19 cellular contexts compared by ENCODE assay signal in genomic region chr10:94111367-94111766, GRCh38.
DNase-seq lines count a peak whose midpoint lies in the region; ATAC-seq and TF ChIP-seq lines count a peak whose summit lies in the region.
"Had no signal": no experiment of that assay in that cellular context is flagged by ENCODE, and none has a peak within 500 bp of the region (broad histone marks: within the 10 kb centered on the region; RNA-seq: fewer than 3 reads in every experiment).

No MANE protein-coding gene starts in this region.

- H4K20me1 ChIP-seq in Karpas-422 (ENCODE audit: insufficient read depth, low read depth, low read length) = no peaks in the 10 kb centered on the region

- H3K9me3 Mint-ChIP-seq in nephron progenitor cell = peaks cover 8% of the 10 kb centered on the region
- no peaks in the 10 kb centered on the region for H3K9me3 Mint-ChIP-seq in activated CD8-positive, alpha-beta T cell treated with anti-CD3 and anti-CD28 coated beads, Interleukin-2, amount 10 ng/mL, durations not matched to agents 7 days and 5 days (ENCODE audit: insufficient read depth)

- H3K27me3 ChIP-seq in ascending aorta = no peaks in the 10 kb centered on the region
- no peaks in the 10 kb centered on the region for H3K27me3 ChIP-seq in esophagus muscularis mucosa
- H3K27me3 ChIP-seq in tibial artery = no peaks in the 10 kb centered on the region
- no peaks in the 10 kb centered on the region for H3K27me3 ChIP-seq in Karpas-422 (ENCODE audit: low read length)

- no peak overlapping the region for H3K4me3 Mint-ChIP-seq in nephron progenitor cell
- H3K4me3 Mint-ChIP-seq in activated CD8-positive, alpha-beta T cell treated with anti-CD3 and anti-CD28 coated beads, Interleukin-2, amount 10 ng/mL, durations not matched to agents 7 days and 5 days = no peak overlapping the region
- H3K4me3 Mint-ChIP-seq: CD14-positive monocyte had no signal

- H3K9me2 ChIP-seq in Karpas-422 (replicated peaks; ENCODE audit: insufficient read depth, low read length) = no peaks in the 10 kb centered on the region

- CTCF ChIA-PET in activated CD8-positive, alpha-beta T cell treated with anti-CD3 and anti-CD28 coated beads, Interleukin-2, amount 10 ng/mL, durations not matched to agents 7 days and 5 days (lab: Charles Lee) = no interaction called here

- WGBS in esophagus muscularis mucosa = 81% methylated on average over 2 of the region's 2 CpGs

- no peak for TF ChIP-seq POLR2A in esophagus muscularis mucosa (IDR thresholded peaks at IDR 0.05; ENCODE audit: low read depth)

- H3K9ac ChIP-seq in Karpas-422 (ENCODE audit: low read length) = no peak overlapping the region
- H3K9ac ChIP-seq: GM23248 had no signal

- H3K4me2 ChIP-seq in Karpas-422 (ENCODE audit: low read depth, low read length, poor library complexity, severe bottlenecking) = no peak overlapping the region

- intact Hi-C loops in ascending aorta (cut with DNase I) = loop anchor here (2.0 kb wide), 1 partner anchor 19 kb away; no protein-coding TSS in a partner anchor
- intact Hi-C loops in esophagus muscularis mucosa (cut with DNase I) = no loop called here
- intact Hi-C loops in tibial artery (cut with DNase I; ENCODE audit: low total_unique reads) = no loop called here
- intact Hi-C loops in head of caudate nucleus (cut with DNase I) = no loop called here

- H3K27ac Mint-ChIP-seq in nephron progenitor cell = peak overlapping the region; percentile 71
- no peak overlapping the region for H3K27ac Mint-ChIP-seq in activated CD8-positive, alpha-beta T cell treated with anti-CD3 and anti-CD28 coated beads, Interleukin-2, amount 10 ng/mL, durations not matched to agents 7 days and 5 days
- H3K27ac Mint-ChIP-seq: CD14-positive monocyte had no signal

- POLR2A ChIA-PET in activated CD8-positive, alpha-beta T cell treated with anti-CD3 and anti-CD28 coated beads, Interleukin-2, amount 10 ng/mL, durations not matched to agents 7 days and 5 days (lab: Charles Lee) = no interaction called here

- TF ChIP-seq CTCF in ascending aorta (IDR thresholded peaks at IDR 0.05) (no peak), esophagus muscularis mucosa (IDR thresholded peaks at IDR 0.05) (no peak), nephron progenitor cell (IDR thresholded peaks at IDR 0.05) (no peak), tibial artery (IDR thresholded peaks at IDR 0.05) (no peak)

- no peaks in the 10 kb centered on the region for H3K36me3 Mint-ChIP-seq in nephron progenitor cell (ENCODE audit: low read depth)
- H3K36me3 Mint-ChIP-seq in activated CD8-positive, alpha-beta T cell treated with anti-CD3 and anti-CD28 coated beads, Interleukin-2, amount 10 ng/mL, durations not matched to agents 7 days and 5 days (ENCODE audit: low read depth) = no peaks in the 10 kb centered on the region
- H3K36me3 Mint-ChIP-seq: CD14-positive monocyte had no signal

- H3K9me3 ChIP-seq in ascending aorta = no peaks in the 10 kb centered on the region
- no peaks in the 10 kb centered on the region for H3K9me3 ChIP-seq in esophagus muscularis mucosa
- H3K9me3 ChIP-seq in tibial artery = no peaks in the 10 kb centered on the region
- no peaks in the 10 kb centered on the region for H3K9me3 ChIP-seq in Karpas-422 (ENCODE audit: low read length)

- H3K27ac ChIP-seq in ascending aorta = peak overlapping the region; percentile 67 to 74
- peak overlapping the region in 3 of 4 donors; percentile 8 to 63 (median 26) for H3K27ac ChIP-seq in esophagus muscularis mucosa (replicated peaks in 1 of 4)
- H3K27ac ChIP-seq in tibial artery = peak overlapping the region; percentile 69 to 77
- no peak overlapping the region for H3K27ac ChIP-seq in Karpas-422 (ENCODE audit: low read length)
- H3K27ac ChIP-seq: GM23248 had no signal

- peak overlapping the region in 1 of 2 donors; percentile 36 for H3K4me3 ChIP-seq in ascending aorta
- no peak overlapping the region for H3K4me3 ChIP-seq in esophagus muscularis mucosa
- H3K4me3 ChIP-seq in tibial artery = no peak overlapping the region
- H3K4me3 ChIP-seq in Karpas-422 (ENCODE audit: low read length) = no peak overlapping the region
- H3K4me3 ChIP-seq: GM23248 had no signal

- peaks cover 4 to 27% of the 10 kb centered on the region in 2 donors for H3K4me1 ChIP-seq in ascending aorta
- H3K4me1 ChIP-seq in esophagus muscularis mucosa = peaks cover 7 to 31% (median 20%) of the 10 kb centered on the region in 4 donors
- peaks cover 0 to 81% (median 23%) of the 10 kb centered on the region in 4 donors for H3K4me1 ChIP-seq in tibial artery
- no peaks in the 10 kb centered on the region for H3K4me1 ChIP-seq in Karpas-422 (ENCODE audit: low read length)

- peaks cover 8% of the 10 kb centered on the region for H3K27me3 Mint-ChIP-seq in nephron progenitor cell (ENCODE audit: low read depth, poor library complexity)
- no peaks in the 10 kb centered on the region for H3K27me3 Mint-ChIP-seq in activated CD8-positive, alpha-beta T cell treated with anti-CD3 and anti-CD28 coated beads, Interleukin-2, amount 10 ng/mL, durations not matched to agents 7 days and 5 days (ENCODE audit: low read depth)

- no peak for TF ChIP-seq EP300 in esophagus muscularis mucosa (IDR thresholded peaks at IDR 0.05)

- H2AFZ ChIP-seq in Karpas-422 (ENCODE audit: low read length) = no peak overlapping the region
- H2AFZ ChIP-seq: GM23248 had no signal

- peaks cover 8% of the 10 kb centered on the region for H3K4me1 Mint-ChIP-seq in nephron progenitor cell
- H3K4me1 Mint-ChIP-seq in activated CD8-positive, alpha-beta T cell treated with anti-CD3 and anti-CD28 coated beads, Interleukin-2, amount 10 ng/mL, durations not matched to agents 7 days and 5 days (ENCODE audit: low read depth) = no peaks in the 10 kb centered on the region
- H3K4me1 Mint-ChIP-seq: CD14-positive monocyte had no signal

- ATAC-seq in GM19351 (IDR thresholded peaks at IDR 0.05; ENCODE audit: unreplicated experiment) = no peak
- no peak for ATAC-seq in activated CD8-positive, alpha-beta T cell treated with anti-CD3 and anti-CD28 coated beads, Interleukin-2, amount 10 ng/mL, durations not matched to agents 7 days and 5 days
- ATAC-seq: HepG2, Right ventricle myocardium inferior had no signal

- H3K79me2 ChIP-seq in Karpas-422 (ENCODE audit: low read length) = no peaks in the 10 kb centered on the region

- DNase-seq in ascending aorta (ENCODE audit: low spot score in 2 of 2) (no peak), esophagus muscularis mucosa (ENCODE audit: extremely low spot score) (no peak), nephron progenitor cell (no peak), tibial artery (no peak), Karpas-422 (no peak), head of caudate nucleus (no peak)
- no peak for DNase-seq in activated CD8-positive, alpha-beta T cell treated with anti-CD3 and anti-CD28 coated beads, Interleukin-2, amount 10 ng/mL, durations not matched to agents 7 days and 5 days
- DNase-seq: AML-193; GM23248; KG1; MV-4-11; NCI-H1417; NCI-H187; NCI-H526; NK-92 treated with Interleukin-12 subunit alpha and Interleukin-12 subunit beta, amount 100 ng/mL, for 24 hours had no signal

- H3K36me3 ChIP-seq in ascending aorta (no peaks in the 10 kb centered on the region), esophagus muscularis mucosa (no peaks in the 10 kb centered on the region), tibial artery (no peaks in the 10 kb centered on the region), Karpas-422 (ENCODE audit: insufficient read depth, low read length) (no peaks in the 10 kb centered on the region)
